19 cellular contexts compared by ENCODE assay signal in genomic region chr2:239214725-239215124, GRCh38.
A peak's percentile ranks its signal among the peaks of the same experiment; 100 is the strongest.
DNase-seq lines count a peak whose midpoint lies in the region; ATAC-seq lines count a peak whose summit lies in the region.
"Had no signal": no experiment of that assay in that cellular context is flagged by ENCODE, and none has a peak within 500 bp of the region (broad histone marks: within the 10 kb centered on the region; RNA-seq: fewer than 3 reads in every experiment).

No MANE protein-coding gene starts in this region.

- no peaks in the 10 kb centered on the region for H3K9me3 Mint-ChIP-seq in activated naive CD4-positive, alpha-beta T cell treated with anti-CD3 and anti-CD28 coated beads, Interleukin-2, amount 50 U/mL, for 24 hours
- H3K9me3 Mint-ChIP-seq in activated naive CD4-positive, alpha-beta T cell treated with anti-CD3 and anti-CD28 coated beads, Interleukin-2, amount 50 U/mL, for 72 hours = no peaks in the 10 kb centered on the region
- H3K9me3 Mint-ChIP-seq in activated naive CD8-positive, alpha-beta T cell treated with anti-CD3 and anti-CD28 coated beads for 36 hours = peaks cover 1% of the 10 kb centered on the region
- H3K9me3 Mint-ChIP-seq in stimulated activated naive B cell treated with anti-CD40 and anti-IgM and Interleukin-4, amounts not matched to agents 10 μg/mL and 1 μg/mL and 100 μg/mL, for 72 hours = peaks cover 0 to 2% of the 10 kb centered on the region in 2 donors

- H3K27me3 Mint-ChIP-seq in activated naive CD4-positive, alpha-beta T cell treated with anti-CD3 and anti-CD28 coated beads, Interleukin-2, amount 50 U/mL, for 24 hours = no peaks in the 10 kb centered on the region
- H3K27me3 Mint-ChIP-seq in activated naive CD8-positive, alpha-beta T cell treated with anti-CD3 and anti-CD28 coated beads for 36 hours = no peaks in the 10 kb centered on the region
- no peaks in the 10 kb centered on the region for H3K27me3 Mint-ChIP-seq in stimulated activated naive B cell treated with anti-CD40 and anti-IgM and Interleukin-4, amounts not matched to agents 10 μg/mL and 1 μg/mL and 100 μg/mL, for 72 hours
- H3K27me3 Mint-ChIP-seq: activated CD8-positive, alpha-beta T cell treated with anti-CD3 and anti-CD28 coated beads for 36 hours had no signal

- peak overlapping the region; percentile 49 for H3K4me3 Mint-ChIP-seq in activated naive CD4-positive, alpha-beta T cell treated with anti-CD3 and anti-CD28 coated beads, Interleukin-2, amount 50 U/mL, for 24 hours
- no peak overlapping the region for H3K4me3 Mint-ChIP-seq in activated naive CD8-positive, alpha-beta T cell treated with anti-CD3 and anti-CD28 coated beads for 36 hours
- H3K4me3 Mint-ChIP-seq in stimulated activated naive B cell treated with anti-CD40 and anti-IgM and Interleukin-4, amounts not matched to agents 10 μg/mL and 1 μg/mL and 100 μg/mL, for 72 hours = no peak overlapping the region
- H3K4me3 Mint-ChIP-seq: activated CD8-positive, alpha-beta T cell treated with anti-CD3 and anti-CD28 coated beads for 36 hours had no signal

- H3K36me3 Mint-ChIP-seq in activated naive CD4-positive, alpha-beta T cell treated with anti-CD3 and anti-CD28 coated beads, Interleukin-2, amount 50 U/mL, for 24 hours = peaks cover 4% of the 10 kb centered on the region
- peaks cover 4 to 8% of the 10 kb centered on the region in 2 donors for H3K36me3 Mint-ChIP-seq in activated naive CD4-positive, alpha-beta T cell treated with anti-CD3 and anti-CD28 coated beads, Interleukin-2, amount 50 U/mL, for 72 hours
- peaks cover 8% of the 10 kb centered on the region for H3K36me3 Mint-ChIP-seq in activated naive CD8-positive, alpha-beta T cell treated with anti-CD3 and anti-CD28 coated beads for 36 hours
- H3K36me3 Mint-ChIP-seq in stimulated activated naive B cell treated with anti-CD40 and anti-IgM and Interleukin-4, amounts not matched to agents 10 μg/mL and 1 μg/mL and 100 μg/mL, for 72 hours = peaks cover 10 to 20% of the 10 kb centered on the region in 2 donors

- peak overlapping the region; percentile 68 for H3K27ac Mint-ChIP-seq in activated naive CD4-positive, alpha-beta T cell treated with anti-CD3 and anti-CD28 coated beads, Interleukin-2, amount 50 U/mL, for 24 hours
- no peak overlapping the region for H3K27ac Mint-ChIP-seq in activated naive CD4-positive, alpha-beta T cell treated with anti-CD3 and anti-CD28 coated beads, Interleukin-2, amount 50 U/mL, for 72 hours
- H3K27ac Mint-ChIP-seq in activated naive CD8-positive, alpha-beta T cell treated with anti-CD3 and anti-CD28 coated beads for 36 hours = peak overlapping the region; percentile 59
- peak overlapping the region; percentile 72 for H3K27ac Mint-ChIP-seq in stimulated activated naive B cell treated with anti-CD40 and anti-IgM and Interleukin-4, amounts not matched to agents 10 μg/mL and 1 μg/mL and 100 μg/mL, for 72 hours
- H3K27ac Mint-ChIP-seq: activated CD8-positive, alpha-beta T cell treated with anti-CD3 and anti-CD28 coated beads for 36 hours had no signal

- peaks cover 79% of the 10 kb centered on the region for H3K4me1 Mint-ChIP-seq in activated naive CD4-positive, alpha-beta T cell treated with anti-CD3 and anti-CD28 coated beads, Interleukin-2, amount 50 U/mL, for 24 hours
- H3K4me1 Mint-ChIP-seq in activated naive CD8-positive, alpha-beta T cell treated with anti-CD3 and anti-CD28 coated beads for 36 hours = peaks cover 47% of the 10 kb centered on the region
- H3K4me1 Mint-ChIP-seq in stimulated activated naive B cell treated with anti-CD40 and anti-IgM and Interleukin-4, amounts not matched to agents 10 μg/mL and 1 μg/mL and 100 μg/mL, for 72 hours = peaks cover 28 to 40% of the 10 kb centered on the region in 2 donors

- DNase-seq in activated naive CD4-positive, alpha-beta T cell treated with anti-CD3 and anti-CD28 coated beads, Interleukin-2, amount 50 U/mL, for 72 hours (ENCODE audit: low spot score in 2 of 2) = no peak
- no peak for DNase-seq in activated naive CD8-positive, alpha-beta T cell treated with anti-CD3 and anti-CD28 coated beads for 36 hours
- DNase-seq in mesenteric fat pad (ENCODE audit: low spot score) (peak; percentile 59), iPS-NIHi7 (ENCODE audit: extremely low spot score) (no peak)
- DNase-seq in stimulated activated naive B cell treated with anti-CD40 and anti-IgM and Interleukin-4, amounts not matched to agents 10 μg/mL and 1 μg/mL and 100 μg/mL, for 72 hours = no peak
- no peak for DNase-seq in activated T-cell treated with anti-CD3 and anti-CD28 coated beads, Interleukin-2, amount 50 U/mL, for 48 hours
- DNase-seq: activated CD8-positive, alpha-beta T cell treated with anti-CD3 and anti-CD28 coated beads for 36 hours; activated T-cell treated with anti-CD3 and anti-CD28 coated beads for 4 hours; amniotic stem cell; BE2C; effector CD4-positive, alpha-beta T cell; HCEC 1CT; NCI-H446; NCI-H774; SJCRH30; stimulated activated naive CD8-positive, alpha-beta T cell treated with anti-CD3 and anti-CD28 coated beads, Interleukin-15, Interleukin-2, amounts not matched to agents 100 U/mL and 50 U/mL, for 24 hours; thyroid gland had no signal

- ATAC-seq in activated naive CD4-positive, alpha-beta T cell treated with anti-CD3 and anti-CD28 coated beads, Interleukin-2, amount 50 U/mL, for 72 hours = no peak
- ATAC-seq in stimulated activated naive B cell treated with anti-CD40 and anti-IgM and Interleukin-4, amounts not matched to agents 10 μg/mL and 1 μg/mL and 100 μg/mL, for 72 hours (replicated peaks) = no peak
- no peak for ATAC-seq in GM19452 (IDR thresholded peaks at IDR 0.05; ENCODE audit: unreplicated experiment)
- ATAC-seq: activated CD8-positive, alpha-beta T cell treated with anti-CD3 and anti-CD28 coated beads for 36 hours; stimulated activated naive CD8-positive, alpha-beta T cell treated with anti-CD3 and anti-CD28 coated beads, Interleukin-15, Interleukin-2, amounts not matched to agents 100 U/mL and 50 U/mL, for 24 hours had no signal

Comparison
In these comparisons a context has a peak if more than half of its experiments do, and no peak if none do; other contexts are left out.
1. H3K27ac Mint-ChIP-seq: peak in activated naive CD4-positive, alpha-beta T cell treated with anti-CD3 and anti-CD28 coated beads, Interleukin-2, amount 50 U/mL, for 24 hours (single experiment), activated naive CD8-positive, alpha-beta T cell treated with anti-CD3 and anti-CD28 coated beads for 36 hours (single experiment) and stimulated activated naive B cell treated with anti-CD40 and anti-IgM and Interleukin-4, amounts not matched to agents 10 μg/mL and 1 μg/mL and 100 μg/mL, for 72 hours (single experiment); none in activated naive CD4-positive, alpha-beta T cell treated with anti-CD3 and anti-CD28 coated beads, Interleukin-2, amount 50 U/mL, for 72 hours (0 of 2).